In genomic region chr2:102166189-102166845, GRCh38 we compare ENCODE assay signal across 9 cellular contexts. TPM values are rescaled to one million over a fixed set of nuclear protein-coding genes. Genes with fewer than 3 reads are reported as not detected.
DNase-seq lines count a peak whose midpoint lies in the region; ATAC-seq and TF ChIP-seq lines count a peak whose summit lies in the region.
"Had no signal": no experiment of that assay in that cellular context is flagged by ENCODE, and none has a peak within 500 bp of the region (broad histone marks: within the 10 kb centered on the region; RNA-seq: fewer than 3 reads in every experiment).

No MANE protein-coding gene starts in this region.

- H3K4me1 ChIP-seq in colonic mucosa = no peaks in the 10 kb centered on the region
- H3K4me1 ChIP-seq in lung (ENCODE audit: control insufficient read depth in 2 of 2, insufficient read depth in 2 of 2, low read length in 2 of 2) = peaks cover 0 to 3% of the 10 kb centered on the region in 2 donors

- H3K27ac ChIP-seq in colonic mucosa = no peak overlapping the region
- H3K27ac ChIP-seq in lung (ENCODE audit: low read depth in 1 of 2, low read length in 1 of 2) = no peak overlapping the region

- no peaks in the 10 kb centered on the region for H3K27me3 ChIP-seq in colonic mucosa
- H3K27me3 ChIP-seq in lung (ENCODE audit: control insufficient read depth, insufficient read depth) = no peaks in the 10 kb centered on the region

- H3K9me3 ChIP-seq in colonic mucosa = no peaks in the 10 kb centered on the region
- no peaks in the 10 kb centered on the region for H3K9me3 ChIP-seq in lung (ENCODE audit: control insufficient read depth in 2 of 2, insufficient read depth in 1 of 2, low read length in 1 of 2)

- H3K4me3 ChIP-seq in colonic mucosa = no peak overlapping the region
- H3K4me3 ChIP-seq in lung = no peak overlapping the region

- H3K9ac ChIP-seq in colonic mucosa (ENCODE audit: low read depth in 2 of 2, low read length in 2 of 2) = no peak overlapping the region

- intact Hi-C loops in colonic mucosa (cut with DNase I) = loop anchor here (5.0 kb wide), 1 partner anchor 144 kb away; no protein-coding TSS in a partner anchor

- H3K36me3 ChIP-seq in colonic mucosa (no peaks in the 10 kb centered on the region), lung (ENCODE audit: control insufficient read depth in 2 of 2, insufficient read depth in 2 of 2, low read length in 2 of 2) (peaks cover 15 to 18% of the 10 kb centered on the region in 2 donors)

- no peak for ATAC-seq in lung (ENCODE audit: insufficient read depth, low FRiP score)
- no peak for ATAC-seq in GM21526 (IDR thresholded peaks at IDR 0.05; ENCODE audit: low FRiP score, unreplicated experiment)
- no peak for ATAC-seq in HG03571 (IDR thresholded peaks at IDR 0.05; ENCODE audit: unreplicated experiment)
- ATAC-seq in HG02884 (IDR thresholded peaks at IDR 0.05; ENCODE audit: unreplicated experiment) = no peak

- DNase-seq in AG08395 (ENCODE audit: low spot score) (peak; percentile 65), KBM-7 (peak; percentile 14), colonic mucosa (no peak), lung (ENCODE audit: low spot score) (no peak)
- no peak for DNase-seq in activated CD4-positive, alpha-beta T cell treated with anti-CD3 and anti-CD28 coated beads, Interleukin-2, amount 50 U/mL, for 1 hour
- DNase-seq: NCI-H82 had no signal

- in situ Hi-C loops in KBM-7 (cut with MboI; ENCODE audit: low pct_unique_long_range_greater_than_20kb, low sequenced_read_pairs) = no loop called here

- 32 to 46% methylated on average over 4 of the region's 4 CpGs for WGBS in lung, 2 donors

- TF ChIP-seq CTCF in colonic mucosa (IDR thresholded peaks at IDR 0.05) (peak; percentile 39), lung (IDR thresholded peaks at IDR 0.05; ENCODE audit: control extremely low read depth, extremely low read depth) (peak; percentile 44)

RNA-seq across cellular contexts. Expression of gene IL1RL2, which starts 20.5 kb away (rescaled TPM):
- total RNA-seq in colonic mucosa = 1 to 10 TPM; 1.9 to 2.8 TPM
- total RNA-seq in lung = 1 to 10 TPM in 1 of 2 donors, under 1 TPM in 1; 0.63 to 1.3 TPM
- 1 to 10 TPM in 1 of 2 donors, under 1 TPM in 1; 0.35 to 1.0 TPM for polyA plus RNA-seq in lung

RNA-seq across cellular contexts. Expression of gene IL1R1, which starts 23.8 kb away (rescaled TPM):
- total RNA-seq in colonic mucosa (10 to 100 TPM; 13.9 to 23.9 TPM), lung (100 to 1,000 TPM; 111 to 163 TPM)
- 100 to 1,000 TPM in 1 of 2 donors, 10 to 100 TPM in 1; 97.0 to 182 TPM for polyA plus RNA-seq in lung

Comparison
In these comparisons a context has a peak if more than half of its experiments do, and no peak if none do; other contexts are left out.
1. DNase-seq: peak in AG08395 (single experiment) and KBM-7 (single experiment); none in colonic mucosa (single experiment), lung (single experiment) and activated CD4-positive, alpha-beta T cell treated with anti-CD3 and anti-CD28 coated beads, Interleukin-2, amount 50 U/mL, for 1 hour (single experiment).
2. RNA of gene IL1R1, which starts 23.8 kb away (total RNA-seq): 111 to 163 TPM in lung; 13.9 to 23.9 TPM in colonic mucosa; every median in the first group is over 4 times any median in the second.